24 cellular contexts compared by ENCODE assay signal in genomic region chr3:118833075-118833474, GRCh38.
"Had no signal": no experiment of that assay in that cellular context is flagged by ENCODE, and none has a peak within 500 bp of the region (broad histone marks: within the 10 kb centered on the region; RNA-seq: fewer than 3 reads in every experiment).

No MANE protein-coding gene starts in this region.

- DNase-seq: cerebellar nuclear complex; cortex of kidney; effector memory CD8-positive, alpha-beta T cell; erythroblast; foreskin keratinocyte; heart left ventricle; left cardiac atrium; natural killer cell; psoas muscle; retina; right lobe of liver; small intestine; stimulated activated CD4-positive, alpha-beta T cell treated with anti-CD3 and anti-CD28 coated beads, Interleukin-15, amount 100 ng/mL, for 24 hours; stimulated activated CD4-positive, alpha-beta T cell treated with anti-CD3 and anti-CD28 coated beads, Interleukin-2, amount 100 ng/mL, for 48 hours; stimulated activated naive B cell treated with anti-CD40 and anti-IgM and Interleukin-4, amounts not matched to agents 10 μg/mL and 1 μg/mL and 100 μg/mL, for 72 hours; trophoblast cell had no signal

- H3K36me3 ChIP-seq: gastroesophageal sphincter, heart left ventricle, neutrophil, right lobe of liver, suprapubic skin, vagina had no signal

- H3K4me1 Mint-ChIP-seq: memory B cell; natural killer cell; stimulated activated naive B cell treated with anti-CD40 and anti-IgM and Interleukin-4, amounts not matched to agents 10 μg/mL and 1 μg/mL and 100 μg/mL, for 72 hours had no signal

- H3K4me3 ChIP-seq: gastroesophageal sphincter, heart left ventricle, hepatocyte, lung, psoas muscle, right lobe of liver, suprapubic skin, vagina had no signal

- H3K36me3 Mint-ChIP-seq: memory B cell; natural killer cell; stimulated activated naive B cell treated with anti-CD40 and anti-IgM and Interleukin-4, amounts not matched to agents 10 μg/mL and 1 μg/mL and 100 μg/mL, for 72 hours had no signal

- H3K27ac ChIP-seq: foreskin keratinocyte, gastroesophageal sphincter, heart left ventricle, hepatocyte, neutrophil, psoas muscle, right lobe of liver, suprapubic skin, vagina had no signal

- H3K27ac Mint-ChIP-seq: effector memory CD8-positive, alpha-beta T cell; memory B cell; natural killer cell; stimulated activated naive B cell treated with anti-CD40 and anti-IgM and Interleukin-4, amounts not matched to agents 10 μg/mL and 1 μg/mL and 100 μg/mL, for 72 hours; stimulated activated naive CD8-positive, alpha-beta T cell treated with anti-CD3 and anti-CD28 coated beads, Interleukin-15, Interleukin-2, amounts not matched to agents 100 ng/mL and 50 ng/mL, for 24 hours had no signal

- H3K9me3 Mint-ChIP-seq: effector memory CD8-positive, alpha-beta T cell had no signal

- H3K9me3 ChIP-seq: gastroesophageal sphincter, neutrophil, psoas muscle, right lobe of liver, suprapubic skin, vagina had no signal

- H3K79me2 ChIP-seq: hepatocyte had no signal

- H3K4me1 ChIP-seq: foreskin keratinocyte, gastroesophageal sphincter, heart left ventricle, psoas muscle, right lobe of liver, suprapubic skin, vagina had no signal

- H3K4me3 Mint-ChIP-seq: effector memory CD8-positive, alpha-beta T cell; memory B cell; natural killer cell; stimulated activated naive B cell treated with anti-CD40 and anti-IgM and Interleukin-4, amounts not matched to agents 10 μg/mL and 1 μg/mL and 100 μg/mL, for 72 hours; stimulated activated naive CD8-positive, alpha-beta T cell treated with anti-CD3 and anti-CD28 coated beads, Interleukin-15, Interleukin-2, amounts not matched to agents 100 ng/mL and 50 ng/mL, for 24 hours had no signal

- H3K27me3 ChIP-seq: foreskin keratinocyte, gastroesophageal sphincter, hepatocyte, neutrophil, right lobe of liver, suprapubic skin, vagina had no signal

- H2AFZ ChIP-seq: hepatocyte had no signal

- H3K4me2 ChIP-seq: hepatocyte had no signal
